Comparison of ENCODE assay signal across 21 cellular contexts in genomic region chr12:1827806-1828805, GRCh38. TPM values are rescaled to one million over a fixed set of nuclear protein-coding genes. Genes with fewer than 3 reads are reported as not detected.
DNase-seq lines count a peak whose midpoint lies in the region; ATAC-seq, FAIRE-seq and TF ChIP-seq lines count a peak whose summit lies in the region.
"Had no signal": no experiment of that assay in that cellular context is flagged by ENCODE, and none has a peak within 500 bp of the region (broad histone marks: within the 10 kb centered on the region; RNA-seq: fewer than 3 reads in every experiment).

No MANE protein-coding gene starts in this region.

- H3K27me3 ChIP-seq in Karpas-422 (ENCODE audit: low read length) = no peaks in the 10 kb centered on the region

- TF ChIP-seq CTCF in kidney (IDR thresholded peaks at IDR 0.05; ENCODE audit: borderline replicate concordance, extremely low read depth, insufficient read depth) (no peak), GM10266 (IDR thresholded peaks at IDR 0.05; ENCODE audit: control insufficient read depth, insufficient read depth, low read depth, missing control alignments) (no peak)

- H3K4me3 ChIP-seq in kidney (ENCODE audit: low read length in 2 of 2) = no peak overlapping the region
- H3K4me3 ChIP-seq in Karpas-422 (ENCODE audit: low read length) = no peak overlapping the region
- H3K4me3 ChIP-seq: SJSA1 had no signal

- intact Hi-C loops in kidney (cut with DNase I) = no loop called here

- H2AFZ ChIP-seq in Karpas-422 (ENCODE audit: low read length) = no peak overlapping the region

- no peak for ATAC-seq in HG03565 (IDR thresholded peaks at IDR 0.05; ENCODE audit: unreplicated experiment)
- ATAC-seq: PC-3 had no signal

- H3K9me3 ChIP-seq in kidney (ENCODE audit: control insufficient read depth in 1 of 2, low read length in 2 of 2) (no peaks in the 10 kb centered on the region), Karpas-422 (ENCODE audit: low read length) (no peaks in the 10 kb centered on the region)
- H3K9me3 ChIP-seq: SJSA1 had no signal

- DNase-seq in NCI-H2171 (lab: John Stamatoyannopoulos, UW) = peak; percentile 89
- peak; percentile 67 for DNase-seq in kidney
- DNase-seq in retina = peak; percentile 21
- no peak for DNase-seq in GM10266 (ENCODE audit: extremely low spot score)
- no peak for DNase-seq in Karpas-422
- DNase-seq: DMS79 treated with DMSO at 0.1 percent for 48 hours, HFFc6, NCI-H1417, NCI-H187, NCI-H2107, NCI-H226, NCI-H524, PC-3 had no signal

- H3K4me2 ChIP-seq in Karpas-422 (ENCODE audit: low read depth, low read length, poor library complexity, severe bottlenecking) = no peak overlapping the region
- H3K4me2 ChIP-seq: KMS-11 had no signal

- H3K27ac ChIP-seq in angular gyrus (ENCODE audit: low read depth, low read length) (peak overlapping the region; percentile 17), kidney (ENCODE audit: low read depth in 2 of 2, low read length in 2 of 2) (no peak overlapping the region), Karpas-422 (ENCODE audit: low read length) (no peak overlapping the region)
- H3K27ac ChIP-seq: HL-60, KMS-11, SJSA1 had no signal

- no peaks in the 10 kb centered on the region for H3K36me3 ChIP-seq in kidney (ENCODE audit: control insufficient read depth in 1 of 2, insufficient read depth in 2 of 2, low read length in 2 of 2)
- H3K36me3 ChIP-seq in Karpas-422 (ENCODE audit: insufficient read depth, low read length) = no peaks in the 10 kb centered on the region
- H3K36me3 ChIP-seq: SJSA1 had no signal

- H4K20me1 ChIP-seq in Karpas-422 (ENCODE audit: insufficient read depth, low read depth, low read length) = no peaks in the 10 kb centered on the region

- H3K9ac ChIP-seq in kidney (ENCODE audit: low read length in 2 of 2) (no peak overlapping the region), Karpas-422 (ENCODE audit: low read length) (no peak overlapping the region)
- H3K9ac ChIP-seq: KMS-11 had no signal

- H3K79me2 ChIP-seq in Karpas-422 (ENCODE audit: low read length) = no peaks in the 10 kb centered on the region

- no peak for FAIRE-seq in kidney (lab: Jason Lieb, UNC)
- FAIRE-seq: H54 had no signal

- no peaks in the 10 kb centered on the region for H3K9me2 ChIP-seq in Karpas-422 (replicated peaks; ENCODE audit: insufficient read depth, low read length)

- H3K4me1 ChIP-seq in kidney (ENCODE audit: control insufficient read depth in 1 of 2, insufficient read depth in 1 of 2, low read depth in 1 of 2, low read length in 2 of 2) = peaks cover 0 to 3% of the 10 kb centered on the region in 2 donors
- H3K4me1 ChIP-seq in Karpas-422 (ENCODE audit: low read length) = no peaks in the 10 kb centered on the region
- H3K4me1 ChIP-seq: SJSA1 had no signal

RNA-seq across cellular contexts. Expression of gene LRTM2, which starts 7.7 kb away (rescaled TPM):
- total RNA-seq in kidney = not detected
- polyA plus RNA-seq in kidney (ENCODE audit: insufficient read depth, low read depth, low replicate concordance) = not detected
- total RNA-seq in Karpas-422 (2014; rRNA removed; shearing (Covaris generic); ENCODE audit: low replicate concordance) = not detected in 2 replicates
- total RNA-seq: HFFc6, HT1080, M059J, PC-3, SJSA1 had no signal

Comparison
In these comparisons a context has a peak if more than half of its experiments do, and no peak if none do; other contexts are left out.
1. DNase-seq: peak in NCI-H2171 (single experiment), kidney (single experiment) and retina (single experiment); none in GM10266 (single experiment) and Karpas-422 (single experiment).